ENCODE assay signal across 16 cellular contexts in genomic region chr7:2471022-2471329, GRCh38. TPM values are rescaled to one million over a fixed set of nuclear protein-coding genes. Genes with fewer than 3 reads are reported as not detected.
DNase-seq lines count a peak whose midpoint lies in the region; ATAC-seq, FAIRE-seq and TF ChIP-seq lines count a peak whose summit lies in the region.
"Had no signal": no experiment of that assay in that cellular context is flagged by ENCODE, and none has a peak within 500 bp of the region (broad histone marks: within the 10 kb centered on the region; RNA-seq: fewer than 3 reads in every experiment).

No MANE protein-coding gene starts in this region.

- no peak overlapping the region for H3K9ac ChIP-seq in fibroblast of lung (ENCODE audit: insufficient read depth, low read length)

- H3K4me3 Mint-ChIP-seq in activated CD4-positive, alpha-beta memory T cell treated with anti-CD3 and anti-CD28 coated beads, Interleukin-2, amount 10 ng/mL, durations not matched to agents 7 days and 5 days: no peak overlapping the region
- H3K4me3 Mint-ChIP-seq: activated naive CD8-positive, alpha-beta T cell treated with anti-CD3 and anti-CD28 coated beads, Interleukin-2, amount 10 ng/mL, durations not matched to agents 7 days and 5 days; stimulated activated naive B cell treated with anti-CD40 and anti-IgM and Interleukin-4, amounts not matched to agents 10 μg/mL and 1 μg/mL and 100 μg/mL, for 72 hours; WTC11 had no signal

- TF ChIP-seq CTCF in A549 (IDR thresholded peaks at IDR 0.05) (no peak), RWPE1 (conservative IDR thresholded peaks at IDR 0.05; ENCODE audit: low read depth) (no peak), fibroblast of lung (conservative IDR thresholded peaks at IDR 0.05 in 1 of 2, IDR thresholded peaks at IDR 0.05 in 1 of 2; ENCODE audit: low read depth in 1 of 2, low read length in 2 of 2) (no peak), stomach (IDR thresholded peaks at IDR 0.05) (no peak)

- H3K27me3 Mint-ChIP-seq in activated CD4-positive, alpha-beta memory T cell treated with anti-CD3 and anti-CD28 coated beads, Interleukin-2, amount 10 ng/mL, durations not matched to agents 7 days and 5 days: peaks cover 13% of the 10 kb centered on the region

- H3K4me3 ChIP-seq in A549 (no peak overlapping the region), fibroblast of lung (replicated peaks in 1 of 4; ENCODE audit: control extremely low read depth in 1 of 4, insufficient read depth in 1 of 4, low read depth in 3 of 4, low read length in 4 of 4) (no peak overlapping the region), stomach (no peak overlapping the region)

- H3K4me1 ChIP-seq in A549 (peaks cover 9% of the 10 kb centered on the region), fibroblast of lung (ENCODE audit: control insufficient read depth, extremely low read depth, insufficient read depth, low read length) (peaks cover 6% of the 10 kb centered on the region), stomach (peaks cover 4 to 18% (median 13%) of the 10 kb centered on the region in 4 donors)

- no peak overlapping the region for H3K27ac Mint-ChIP-seq in activated CD4-positive, alpha-beta memory T cell treated with anti-CD3 and anti-CD28 coated beads, Interleukin-2, amount 10 ng/mL, durations not matched to agents 7 days and 5 days
- H3K27ac Mint-ChIP-seq: activated naive CD8-positive, alpha-beta T cell treated with anti-CD3 and anti-CD28 coated beads, Interleukin-2, amount 10 ng/mL, durations not matched to agents 7 days and 5 days; stimulated activated naive B cell treated with anti-CD40 and anti-IgM and Interleukin-4, amounts not matched to agents 10 μg/mL and 1 μg/mL and 100 μg/mL, for 72 hours had no signal

- DNase-seq in A549 (ENCODE audit: low read depth in 1 of 2, low spot score in 1 of 2) (no peak), HCEC 1CT (peak; percentile 35), RWPE1 (ENCODE audit: low spot score) (peak; percentile 85), fibroblast of lung (ENCODE audit: low read depth in 2 of 2) (peak; percentile 63 to 76), stomach (no peak)
- DNase-seq in activated CD4-positive, alpha-beta memory T cell treated with anti-CD3 and anti-CD28 coated beads, Interleukin-2, amount 10 ng/mL, durations not matched to agents 7 days and 5 days: no peak
- DNase-seq: activated naive CD8-positive, alpha-beta T cell treated with anti-CD3 and anti-CD28 coated beads, Interleukin-2, amount 10 ng/mL, durations not matched to agents 7 days and 5 days; NCI-H1105 treated with DMSO at 0.1 percent for 48 hours; stimulated activated CD4-positive, alpha-beta T cell treated with anti-CD3 and anti-CD28 coated beads, Interleukin-4, amount 100 ng/mL, for 24 hours; stimulated activated naive B cell treated with anti-CD40 and anti-IgM and Interleukin-4, amounts not matched to agents 10 μg/mL and 1 μg/mL and 100 μg/mL, for 72 hours had no signal

- ATAC-seq in A549: peak; percentile 38 to 40; a peak in 3 of 6 replicates
- ATAC-seq in GM21423 (IDR thresholded peaks at IDR 0.05; ENCODE audit: unreplicated experiment): no peak
- no peak for ATAC-seq in HG02588 (IDR thresholded peaks at IDR 0.05; ENCODE audit: unreplicated experiment)
- ATAC-seq: HCT116; stimulated activated naive B cell treated with anti-CD40 and anti-IgM and Interleukin-4, amounts not matched to agents 10 μg/mL and 1 μg/mL and 100 μg/mL, for 72 hours had no signal

- H3K4me1 Mint-ChIP-seq in activated CD4-positive, alpha-beta memory T cell treated with anti-CD3 and anti-CD28 coated beads, Interleukin-2, amount 10 ng/mL, durations not matched to agents 7 days and 5 days: peaks cover 1% of the 10 kb centered on the region

- no peaks in the 10 kb centered on the region for H3K9me3 Mint-ChIP-seq in activated CD4-positive, alpha-beta memory T cell treated with anti-CD3 and anti-CD28 coated beads, Interleukin-2, amount 10 ng/mL, durations not matched to agents 7 days and 5 days
- H3K9me3 Mint-ChIP-seq: activated naive CD8-positive, alpha-beta T cell treated with anti-CD3 and anti-CD28 coated beads, Interleukin-2, amount 10 ng/mL, durations not matched to agents 7 days and 5 days; stimulated activated naive B cell treated with anti-CD40 and anti-IgM and Interleukin-4, amounts not matched to agents 10 μg/mL and 1 μg/mL and 100 μg/mL, for 72 hours; WTC11 had no signal

- H3K79me2 ChIP-seq in fibroblast of lung (ENCODE audit: control insufficient read depth, insufficient read depth, low read length): no peaks in the 10 kb centered on the region

- H3K36me3 Mint-ChIP-seq in activated CD4-positive, alpha-beta memory T cell treated with anti-CD3 and anti-CD28 coated beads, Interleukin-2, amount 10 ng/mL, durations not matched to agents 7 days and 5 days (ENCODE audit: low read depth): no peaks in the 10 kb centered on the region
- H3K36me3 Mint-ChIP-seq: activated naive CD8-positive, alpha-beta T cell treated with anti-CD3 and anti-CD28 coated beads, Interleukin-2, amount 10 ng/mL, durations not matched to agents 7 days and 5 days; stimulated activated naive B cell treated with anti-CD40 and anti-IgM and Interleukin-4, amounts not matched to agents 10 μg/mL and 1 μg/mL and 100 μg/mL, for 72 hours; WTC11 had no signal

- no peaks in the 10 kb centered on the region for H3K36me3 ChIP-seq in fibroblast of lung (ENCODE audit: control insufficient read depth, insufficient read depth, low read length)
- H3K36me3 ChIP-seq in stomach: no peaks in the 10 kb centered on the region

- H3K4me2 ChIP-seq in A549 (no peak overlapping the region), fibroblast of lung (ENCODE audit: extremely low read depth, insufficient read depth, low read length) (no peak overlapping the region)

- no peaks in the 10 kb centered on the region for H3K27me3 ChIP-seq in fibroblast of lung (ENCODE audit: control insufficient read depth, insufficient read depth, low read length)
- peaks cover 0 to 40% (median 0%) of the 10 kb centered on the region in 3 donors for H3K27me3 ChIP-seq in stomach

- no peak overlapping the region for H2AFZ ChIP-seq in fibroblast of lung (ENCODE audit: low read length)

- 29% methylated on average over 3 of the region's 5 CpGs for WGBS in A549 (ENCODE audit: missing lambda C conversion rate)
- 26 to 40% (median 39%) methylated on average over 5 of the region's 5 CpGs for whole genome bisulfite sequencing in stomach, 5 donors

- H3K27ac ChIP-seq in A549 (peak overlapping the region in 1 of 2 experiments; percentile 74; a peak in 3 of 6 replicates), RWPE1 (peak overlapping the region; percentile 92), fibroblast of lung (ENCODE audit: insufficient read depth, low read length) (no peak overlapping the region), stomach (no peak overlapping the region)
- H3K27ac ChIP-seq: C4-2B had no signal

- no peaks in the 10 kb centered on the region for H3K9me3 ChIP-seq in A549
- no peaks in the 10 kb centered on the region for H3K9me3 ChIP-seq in fibroblast of lung (ENCODE audit: control insufficient read depth, insufficient read depth, low read depth, low read length)
- H3K9me3 ChIP-seq in stomach: no peaks in the 10 kb centered on the region

- TF ChIP-seq EP300 in A549 (IDR thresholded peaks at IDR 0.05) (no peak), stomach (IDR thresholded peaks at IDR 0.05) (no peak)

- TF ChIP-seq RAD21 in A549 (conservative IDR thresholded peaks at IDR 0.05 in 1 of 2, IDR thresholded peaks at IDR 0.05 in 1 of 2): no peak

- no peaks in the 10 kb centered on the region for H4K20me1 ChIP-seq in fibroblast of lung (ENCODE audit: control insufficient read depth, extremely low read depth, insufficient read depth, low read length)

- intact Hi-C loops in stomach (cut with DNase I; ENCODE audit: low total_unique reads): loop anchor here (10.0 kb wide), 1 partner anchor 214 kb away; the partner anchor contains the start of gene AMZ1

- CTCF ChIA-PET in A549 (lab: Yijun Ruan, JAX) (interaction anchor here (0.7 to 14.8 kb wide), 11 partner anchors 8 to 347 kb away, joined by 3 to 275 read pairs (median 4); partner anchors contain the start of gene GRIFIN), RWPE1 (lab: Yijun Ruan, JAX) (interaction anchor here (0.6 to 1.7 kb wide), 3 partner anchors 12 to 200 kb away, joined by 3 to 8 read pairs (median 3); no protein-coding TSS in a partner anchor)
- CTCF ChIA-PET in activated CD4-positive, alpha-beta memory T cell treated with anti-CD3 and anti-CD28 coated beads, Interleukin-2, amount 10 ng/mL, durations not matched to agents 7 days and 5 days (lab: Charles Lee): interaction anchor here (0.9 to 6.1 kb wide), 5 partner anchors 11 to 148 kb away, joined by 3 to 87 read pairs (median 3); no protein-coding TSS in a partner anchor

- no peak for TF ChIP-seq POLR2A in A549 (IDR thresholded peaks at IDR 0.05; ENCODE audit: low read length)
- TF ChIP-seq POLR2A in stomach (IDR thresholded peaks at IDR 0.05): no peak

- no peak for FAIRE-seq in A549 (lab: Jason Lieb, UNC)

- POLR2A ChIA-PET in A549 (lab: Yijun Ruan, JAX): no interaction called here
- POLR2A ChIA-PET in RWPE1 (lab: Yijun Ruan, JAX; ENCODE audit: low non-redundant PET): no interaction called here
- POLR2A ChIA-PET in activated CD4-positive, alpha-beta memory T cell treated with anti-CD3 and anti-CD28 coated beads, Interleukin-2, amount 10 ng/mL, durations not matched to agents 7 days and 5 days (lab: Charles Lee): interaction anchor here (0.9 to 1.4 kb wide), 3 partner anchors 19 to 52 kb away, joined by 3 read pairs; no protein-coding TSS in a partner anchor

RNA-seq across cellular contexts. Expression of gene GRIFIN, which starts 5.2 kb away (rescaled TPM):
- polyA plus RNA-seq in A549 (2011; rRNA removed) (not detected in 2 replicates), A549 (2017; fragmentation: RNase III; extraction: RNeasy Plus Mini Kit Qiagen cat#74134 plus additional on column Dnase treatment) (not detected in 3 replicates), fibroblast of lung (not detected in 2 replicates), stomach (not detected)
- polyA plus RNA-seq in A549 (2012; cell fraction: cytosol; rRNA removed): not detected in 2 replicates
- not detected in 2 replicates for polyA plus RNA-seq in A549 (2012; cell fraction: nucleus; rRNA removed)
- polyA minus RNA-seq in A549 (2011; rRNA and poly(A)+ RNA removed): not detected in 2 replicates
- total RNA-seq in fibroblast of lung (not detected in 2 replicates), stomach (not detected)
- polyA plus RNA-seq in fibroblast of lung (2012): not detected in 2 replicates
- polyA minus RNA-seq in fibroblast of lung (ENCODE audit: low replicate concordance): not detected in 2 replicates
- not detected for total RNA-seq in activated CD4-positive, alpha-beta memory T cell treated with anti-CD3 and anti-CD28 coated beads, Interleukin-2, amount 10 ng/mL, durations not matched to agents 7 days and 5 days
- total RNA-seq: activated naive CD8-positive, alpha-beta T cell treated with anti-CD3 and anti-CD28 coated beads, Interleukin-2, amount 10 ng/mL, durations not matched to agents 7 days and 5 days; myocyte; WTC11 had no signal

RNA-seq across cellular contexts. Expression of gene LFNG, which starts 48.6 kb away (rescaled TPM):
- polyA plus RNA-seq in A549 (2011; rRNA removed) (2.3 and 2.9 TPM in 2 replicates), A549 (2017; fragmentation: RNase III; extraction: RNeasy Plus Mini Kit Qiagen cat#74134 plus additional on column Dnase treatment) (5.8 to 7.3 TPM (median 6.3 TPM) in 3 replicates), fibroblast of lung (1.2 and 3.5 TPM in 2 replicates), stomach (10 to 100 TPM; 11.8 to 15.4 (median 14.1) TPM)
- polyA plus RNA-seq in A549 (2012; cell fraction: cytosol; rRNA removed): 4.7 and 6.4 TPM in 2 replicates
- 10.0 and 15.6 TPM in 2 replicates for polyA plus RNA-seq in A549 (2012; cell fraction: nucleus; rRNA removed)
- polyA minus RNA-seq in A549 (2011; rRNA and poly(A)+ RNA removed): 2.7 and 3.0 TPM in 2 replicates
- total RNA-seq in fibroblast of lung (0.33 and 0.77 TPM in 2 replicates), stomach (100 to 1,000 TPM in 1 of 5 donors, 10 to 100 TPM in 3, 1 to 10 TPM in 1; 8.0 to 103 (median 36.2) TPM)
- 1.7 and 4.5 TPM in 2 replicates for polyA plus RNA-seq in fibroblast of lung (2012)
- 0.93 and 5.2 TPM in 2 replicates for polyA minus RNA-seq in fibroblast of lung (ENCODE audit: low replicate concordance)
- 100 to 1,000 TPM; 105 to 109 TPM for total RNA-seq in activated CD4-positive, alpha-beta memory T cell treated with anti-CD3 and anti-CD28 coated beads, Interleukin-2, amount 10 ng/mL, durations not matched to agents 7 days and 5 days

Comparison
In these comparisons a context has a peak if more than half of its experiments do, and no peak if none do; other contexts are left out.
1. ATAC-seq: peak in A549 (2 of 2); none in GM21423 (single experiment) and HG02588 (single experiment).
2. DNase-seq: peak in HCEC 1CT (single experiment), RWPE1 (single experiment) and fibroblast of lung (2 of 2); none in A549 (0 of 2), stomach (single experiment) and activated CD4-positive, alpha-beta memory T cell treated with anti-CD3 and anti-CD28 coated beads, Interleukin-2, amount 10 ng/mL, durations not matched to agents 7 days and 5 days (single experiment).